Comparison of ENCODE assay signal across 8 cellular contexts in the genomic region with DNA sequence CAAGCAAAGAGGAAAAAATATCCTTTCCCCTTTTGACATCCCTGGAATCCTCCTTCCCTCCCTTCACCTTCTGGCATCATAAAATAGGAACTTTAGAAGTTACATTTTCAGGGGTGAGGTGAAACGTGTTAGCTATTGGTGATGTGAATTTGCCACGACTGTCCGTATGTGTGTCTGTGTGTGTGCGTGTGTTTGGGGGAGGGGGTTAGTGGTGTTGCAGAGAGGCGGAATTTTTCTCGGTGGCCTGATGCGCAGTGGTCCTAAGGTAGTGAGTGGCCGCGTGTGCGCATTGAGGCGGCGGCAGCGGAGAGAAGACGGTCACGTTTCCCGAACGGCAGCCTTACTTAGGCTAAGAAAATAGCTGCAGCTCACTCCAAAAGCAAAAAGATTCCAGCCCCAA. TPM values are rescaled to one million over a fixed set of nuclear protein-coding genes. Genes with fewer than 3 reads are reported as not detected.
A peak's percentile ranks its signal among the peaks of the same experiment; 100 is the strongest.
DNase-seq lines count a peak whose midpoint lies in the region; ATAC-seq and TF ChIP-seq lines count a peak whose summit lies in the region.

No MANE protein-coding gene starts in this region.

- no peak overlapping the region for H3K27ac Mint-ChIP-seq in nephron progenitor cell
- H3K27ac Mint-ChIP-seq in naive thymus-derived CD8-positive, alpha-beta T cell, result no peak overlapping the region

- H3K27me3 ChIP-seq in AG04450 (ENCODE audit: control insufficient read depth, insufficient read depth, low read length), result no peaks in the 10 kb centered on the region

- H3K9me3 Mint-ChIP-seq in nephron progenitor cell, result no peaks in the 10 kb centered on the region
- H3K9me3 Mint-ChIP-seq in naive thymus-derived CD8-positive, alpha-beta T cell, result peaks cover 0 to 8% (median 0%) of the 10 kb centered on the region in 9 donors

- peak overlapping the region; percentile 82 for H3K4me3 ChIP-seq in AG04450 (ENCODE audit: low read depth, low read length)

- no peaks in the 10 kb centered on the region for H3K36me3 Mint-ChIP-seq in nephron progenitor cell (ENCODE audit: low read depth)
- H3K36me3 Mint-ChIP-seq in naive thymus-derived CD8-positive, alpha-beta T cell, result peaks cover 0 to 9% (median 8%) of the 10 kb centered on the region in 3 donors

- H3K4me3 Mint-ChIP-seq in nephron progenitor cell, result peak overlapping the region; percentile 88
- H3K4me3 Mint-ChIP-seq in naive thymus-derived CD8-positive, alpha-beta T cell, result no peak overlapping the region

- no peaks in the 10 kb centered on the region; the same call in 1 of the 2 replicates for H3K9me3 ChIP-seq in AG04450 (ENCODE audit: control insufficient read depth, insufficient read depth, low read length)

- CTCF ChIA-PET in AG04450 (lab: Charles Lee), result interaction anchor here (0.6 to 5.0 kb wide), 8 partner anchors 9 to 1679 kb away, joined by 3 to 26 read pairs (median 4); no protein-coding TSS in a partner anchor

- TF ChIP-seq CTCF in AG04450 (IDR thresholded peaks at IDR 0.05; ENCODE audit: low read depth, low read length), result no peak
- TF ChIP-seq CTCF in nephron progenitor cell (IDR thresholded peaks at IDR 0.05), result no peak

- peaks cover 57% of the 10 kb centered on the region for H3K27me3 Mint-ChIP-seq in nephron progenitor cell (ENCODE audit: low read depth, poor library complexity)
- peaks cover 32 to 68% (median 49%) of the 10 kb centered on the region in 5 donors for H3K27me3 Mint-ChIP-seq in naive thymus-derived CD8-positive, alpha-beta T cell

- DNase-seq in AG04450 (ENCODE audit: low read depth, low spot score), result no peak
- DNase-seq in NCI-H2171 treated with DMSO at 0.1 percent for 48 hours (lab: John Stamatoyannopoulos, UW), result peak; percentile 61
- DNase-seq in epithelial cell of prostate (ENCODE audit: low read depth, low spot score), result no peak
- DNase-seq in nephron progenitor cell, result peak; percentile 34
- no peak for DNase-seq in naive thymus-derived CD8-positive, alpha-beta T cell
- DNase-seq in NCI-H2107 treated with DMSO at 0.1 percent for 48 hours (lab: John Stamatoyannopoulos, UW; ENCODE audit: unreplicated experiment), result no peak

- H3K27ac ChIP-seq in AG04450 (ENCODE audit: low read depth, low read length) (no peak overlapping the region), epithelial cell of prostate (peak overlapping the region; percentile 94)

- peaks cover 77% of the 10 kb centered on the region for H3K4me1 Mint-ChIP-seq in nephron progenitor cell
- H3K4me1 Mint-ChIP-seq in naive thymus-derived CD8-positive, alpha-beta T cell, result peaks cover under 1 to 20% (median 17%) of the 10 kb centered on the region in 4 donors

- ATAC-seq in HG02571 (IDR thresholded peaks at IDR 0.05; ENCODE audit: unreplicated experiment) (no peak), GM18498 (IDR thresholded peaks at IDR 0.05; ENCODE audit: unreplicated experiment) (no peak)
- no peak for ATAC-seq in naive thymus-derived CD8-positive, alpha-beta T cell

- POLR2A ChIA-PET in AG04450 (lab: Yijun Ruan, JAX), result interaction anchor here (0.6 to 1.8 kb wide), 4 partner anchors 78 to 1704 kb away, joined by 4 to 6 read pairs (median 4); no protein-coding TSS in a partner anchor
- POLR2A ChIA-PET in naive thymus-derived CD8-positive, alpha-beta T cell (lab: Charles Lee), result interaction anchor here (0.7 kb wide), 1 partner anchor 363 kb away, joined by 3 read pairs; no protein-coding TSS in a partner anchor

RNA-seq across cellular contexts. Expression of gene FLRT2, which starts 4.5 kb away (rescaled TPM):
- 17.3 and 20.8 TPM in 2 replicates for polyA plus RNA-seq in AG04450 (2011; rRNA removed)
- polyA minus RNA-seq in AG04450 (2011; rRNA and poly(A)+ RNA removed), result 45.7 and 58.6 TPM in 2 replicates
- not detected for total RNA-seq in naive thymus-derived CD8-positive, alpha-beta T cell
- polyA plus RNA-seq in naive thymus-derived CD8-positive, alpha-beta T cell, result not detected

Comparison
In these comparisons a context has a peak if more than half of its experiments do, and no peak if none do; other contexts are left out.
1. DNase-seq: peak in NCI-H2171 treated with DMSO at 0.1 percent for 48 hours (single experiment) and nephron progenitor cell (single experiment); none in AG04450 (single experiment), epithelial cell of prostate (single experiment), naive thymus-derived CD8-positive, alpha-beta T cell (0 of 10) and NCI-H2107 treated with DMSO at 0.1 percent for 48 hours (single experiment).
2. RNA of gene FLRT2, which starts 4.5 kb away (polyA plus RNA-seq): 17.3 to 20.8 TPM in AG04450; not detected in naive thymus-derived CD8-positive, alpha-beta T cell; every median in the first group is over 10 times any median in the second.